8 cellular contexts compared by ENCODE assay signal in the genomic region with DNA sequence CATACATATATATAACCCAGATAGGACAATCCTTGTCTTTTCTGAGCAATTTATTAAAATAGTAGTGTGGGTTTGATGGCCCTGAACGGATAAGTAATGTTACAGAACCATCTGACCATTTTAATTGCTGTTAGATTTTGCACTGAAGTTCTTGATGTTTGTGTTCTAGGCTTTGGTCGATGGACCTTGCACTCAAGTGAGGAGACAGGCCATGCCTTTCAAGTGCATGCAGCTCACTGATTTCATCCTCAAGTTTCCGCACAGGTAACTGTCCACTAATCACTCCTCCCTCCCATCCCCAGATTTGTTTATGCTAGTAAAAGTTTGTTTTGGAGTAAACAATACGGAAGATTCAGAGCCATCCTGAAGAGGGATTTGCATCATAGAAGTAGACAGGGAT. TPM values are rescaled to one million over a fixed set of nuclear protein-coding genes. Genes with fewer than 3 reads are reported as not detected.
A peak's percentile ranks its signal among the peaks of the same experiment; 100 is the strongest.
DNase-seq lines count a peak whose midpoint lies in the region; ATAC-seq and TF ChIP-seq lines count a peak whose summit lies in the region.

No MANE protein-coding gene starts in this region.

- H3K27ac ChIP-seq in KOPT-K1 (ENCODE audit: low read depth, low read length, poor library complexity, severe bottlenecking): peak overlapping the region; percentile 77

- no peaks in the 10 kb centered on the region for H3K27me3 Mint-ChIP-seq in chondrocyte (ENCODE audit: low read depth)
- H3K27me3 Mint-ChIP-seq in naive thymus-derived CD8-positive, alpha-beta T cell: no peaks in the 10 kb centered on the region

- no peak for TF ChIP-seq CTCF in BE2C (IDR thresholded peaks at IDR 0.05; ENCODE audit: low read depth, low read length)
- no peak for TF ChIP-seq CTCF in chondrocyte (IDR thresholded peaks at IDR 0.05)

- peaks cover 38% of the 10 kb centered on the region for H3K4me1 Mint-ChIP-seq in chondrocyte (ENCODE audit: low read depth)
- H3K4me1 Mint-ChIP-seq in naive thymus-derived CD8-positive, alpha-beta T cell: peaks cover 14 to 54% (median 44%) of the 10 kb centered on the region in 4 donors

- H3K27me3 ChIP-seq in BE2C: no peaks in the 10 kb centered on the region

- POLR2A ChIA-PET in naive thymus-derived CD8-positive, alpha-beta T cell (lab: Charles Lee): interaction anchor here (1.9 to 2.7 kb wide), 4 partner anchors 19 to 1555 kb away, joined by 4 to 21 read pairs (median 17); a partner anchor contains a TSS

- peaks cover 28% of the 10 kb centered on the region for H3K36me3 Mint-ChIP-seq in chondrocyte (ENCODE audit: low read depth)
- H3K36me3 Mint-ChIP-seq in naive thymus-derived CD8-positive, alpha-beta T cell: peaks cover 3 to 54% (median 17%) of the 10 kb centered on the region in 3 donors

- H3K36me3 ChIP-seq in BE2C (peaks cover 57% of the 10 kb centered on the region), KOPT-K1 (ENCODE audit: insufficient read depth, low read length) (peaks cover 56% of the 10 kb centered on the region)

- no peak for ATAC-seq in naive thymus-derived CD8-positive, alpha-beta T cell
- no peak for ATAC-seq in HG03108 (IDR thresholded peaks at IDR 0.05; ENCODE audit: unreplicated experiment)

- H3K9me3 ChIP-seq in BE2C (no peaks in the 10 kb centered on the region), KOPT-K1 (ENCODE audit: insufficient read depth, low read length, poor library complexity, severe bottlenecking) (no peaks in the 10 kb centered on the region)

- DNase-seq in BE2C (no peak), chondrocyte (ENCODE audit: low spot score) (no peak), LoVo (ENCODE audit: low spot score) (no peak), NCI-H2107 (lab: John Stamatoyannopoulos, UW) (no peak), CD1c-positive myeloid dendritic cell (ENCODE audit: extremely low spot score) (no peak)
- no peak for DNase-seq in naive thymus-derived CD8-positive, alpha-beta T cell

- H3K4me3 ChIP-seq in BE2C (ENCODE audit: low read depth, low read length): peak overlapping the region; percentile 88

- peak overlapping the region; percentile 74 for H3K4me3 Mint-ChIP-seq in chondrocyte (ENCODE audit: unreplicated experiment)
- H3K4me3 Mint-ChIP-seq in naive thymus-derived CD8-positive, alpha-beta T cell: peak overlapping the region; percentile 85 to 99 (median 92)

- H3K9me3 Mint-ChIP-seq in chondrocyte (ENCODE audit: low read depth): no peaks in the 10 kb centered on the region
- H3K9me3 Mint-ChIP-seq in naive thymus-derived CD8-positive, alpha-beta T cell: peaks cover 0 to 8% (median 0%) of the 10 kb centered on the region in 9 donors

- H3K27ac Mint-ChIP-seq in chondrocyte (ENCODE audit: unreplicated experiment): no peak overlapping the region
- peak overlapping the region; percentile 43 to 98 (median 92) for H3K27ac Mint-ChIP-seq in naive thymus-derived CD8-positive, alpha-beta T cell

- no peaks in the 10 kb centered on the region for H3K4me1 ChIP-seq in BE2C

RNA-seq across cellular contexts. Expression of a gene that starts 1.3 kb away (rescaled TPM):
- polyA plus RNA-seq in BE2C (2012; ENCODE audit: insufficient read depth, insufficient read length, low read depth): 665 TPM
- 1,107 to 1,188 TPM (median 1,159 TPM) in 3 replicates for total RNA-seq in chondrocyte
- total RNA-seq in naive thymus-derived CD8-positive, alpha-beta T cell: 1,000 to 10,000 TPM; 3,382 to 3,475 TPM
- polyA plus RNA-seq in naive thymus-derived CD8-positive, alpha-beta T cell: 1,000 to 10,000 TPM; 1,654 to 1,909 (median 1,883) TPM

RNA-seq across cellular contexts. Expression of a gene that starts 18.4 kb away (rescaled TPM):
- 0.77 TPM for polyA plus RNA-seq in BE2C (2012; ENCODE audit: insufficient read depth, insufficient read length, low read depth)
- total RNA-seq in chondrocyte: 3.3 to 5.5 TPM (median 3.7 TPM) in 3 replicates
- 10 to 100 TPM; 11.3 to 14.2 TPM for total RNA-seq in naive thymus-derived CD8-positive, alpha-beta T cell
- 1 to 10 TPM; 2.3 to 3.1 (median 3.0) TPM for polyA plus RNA-seq in naive thymus-derived CD8-positive, alpha-beta T cell

RNA-seq across cellular contexts. Expression of a gene that starts 47.4 kb away (rescaled TPM):
- polyA plus RNA-seq in BE2C (2012; ENCODE audit: insufficient read depth, insufficient read length, low read depth): 3.2 TPM
- total RNA-seq in chondrocyte: 1.1 to 2.3 TPM (median 2.0 TPM) in 3 replicates
- total RNA-seq in naive thymus-derived CD8-positive, alpha-beta T cell: 1 to 10 TPM; 3.9 to 4.1 TPM
- 1 to 10 TPM; 3.1 to 4.0 (median 3.4) TPM for polyA plus RNA-seq in naive thymus-derived CD8-positive, alpha-beta T cell
